ENCODE assay signal across 17 cellular contexts in genomic region chr3:113896930-113897329, GRCh38. TPM values are rescaled to one million over a fixed set of nuclear protein-coding genes. Genes with fewer than 3 reads are reported as not detected.
DNase-seq lines count a peak whose midpoint lies in the region; ATAC-seq, FAIRE-seq and TF ChIP-seq lines count a peak whose summit lies in the region.
"Had no signal": no experiment of that assay in that cellular context is flagged by ENCODE, and none has a peak within 500 bp of the region (broad histone marks: within the 10 kb centered on the region; RNA-seq: fewer than 3 reads in every experiment).

No MANE protein-coding gene starts in this region.

- no peak overlapping the region for H3K27ac Mint-ChIP-seq in natural killer cell treated with Interleukin-12 subunit alpha and Interleukin-12 subunit beta and Interleukin-15 and Interleukin-18, amount 100 ng/mL, for 72 hours

- H3K4me1 Mint-ChIP-seq in natural killer cell treated with Interleukin-12 subunit alpha and Interleukin-12 subunit beta and Interleukin-15 and Interleukin-18, amount 100 ng/mL, for 72 hours (ENCODE audit: low read depth in 2 of 2) = no peaks in the 10 kb centered on the region

- H3K9me3 ChIP-seq in HCT116 (ENCODE audit: control insufficient read depth in 1 of 2, insufficient read depth in 1 of 2, low read depth in 1 of 2, low read length in 2 of 2) (no peaks in the 10 kb centered on the region), SU-DHL-6 (ENCODE audit: insufficient read depth, low read length) (no peaks in the 10 kb centered on the region), small intestine (ENCODE audit: control insufficient read depth, low read depth) (no peaks in the 10 kb centered on the region)
- H3K9me3 ChIP-seq: ascending aorta, heart right ventricle, MG63 had no signal

- no peaks in the 10 kb centered on the region for H3K9me3 Mint-ChIP-seq in natural killer cell treated with Interleukin-12 subunit alpha and Interleukin-12 subunit beta and Interleukin-15 and Interleukin-18, amount 100 ng/mL, for 72 hours
- H3K9me3 Mint-ChIP-seq: naive thymus-derived CD8-positive, alpha-beta T cell; WTC11 had no signal

- RAD21 ChIA-PET in HCT116 (lab: Charles Lee; ENCODE audit: low non-redundant PET in 1 of 2, low total read pairs in 2 of 2, uncharacterized antibody in 2 of 2, unreplicated experiment in 2 of 2) = no interaction called here

- H3K9me2 ChIP-seq in HCT116 (ENCODE audit: insufficient read depth) (no peaks in the 10 kb centered on the region), SU-DHL-6 (replicated peaks; ENCODE audit: insufficient read depth, low read length) (no peaks in the 10 kb centered on the region)

- H3K4me3 Mint-ChIP-seq in natural killer cell treated with Interleukin-12 subunit alpha and Interleukin-12 subunit beta and Interleukin-15 and Interleukin-18, amount 100 ng/mL, for 72 hours = no peak overlapping the region

- no TSS peak for BruUV-seq in HCT116 (replicated peaks; lab: Mats Ljungman, UMichigan)

- H3F3A ChIP-seq in SU-DHL-6 (ENCODE audit: insufficient read depth) = no peaks in the 10 kb centered on the region

- H3K4me1 ChIP-seq in HCT116 (ENCODE audit: control insufficient read depth in 1 of 2, insufficient read depth in 2 of 2, low read length in 2 of 2) = peaks cover 0 to 10% of the 10 kb centered on the region in 2 experiments; a peak in 2 of 4 replicates
- no peaks in the 10 kb centered on the region for H3K4me1 ChIP-seq in small intestine (ENCODE audit: control insufficient read depth in 2 of 2, insufficient read depth in 1 of 2, low read depth in 1 of 2, low read length in 1 of 2)
- H3K4me1 ChIP-seq: ascending aorta had no signal

- no peaks in the 10 kb centered on the region for H4K20me1 ChIP-seq in HCT116 (ENCODE audit: insufficient read depth)
- H4K20me1 ChIP-seq in SU-DHL-6 (ENCODE audit: low read depth, low read length) = no peaks in the 10 kb centered on the region

- WGBS in small intestine, 3 donors = 19 to 61% (median 22%) methylated on average over 3 of the region's 3 CpGs

- H3K27ac ChIP-seq in HCT116 (ENCODE audit: low read depth, low read length) (no peak overlapping the region), SU-DHL-6 (ENCODE audit: low read depth, low read length) (no peak overlapping the region), small intestine (ENCODE audit: low read depth in 1 of 2, low read length in 1 of 2) (no peak overlapping the region)
- H3K27ac ChIP-seq: ascending aorta, C4-2B, heart right ventricle had no signal

- peak overlapping the region; percentile 4 for H2AFZ ChIP-seq in HCT116 (ENCODE audit: low read depth, low read length, poor library complexity, severe bottlenecking)
- H2AFZ ChIP-seq in SU-DHL-6 (ENCODE audit: low read depth, low read length, severe bottlenecking) = peak overlapping the region; percentile 12

- H3K4me3 ChIP-seq in HCT116 (replicated peaks in 1 of 2; ENCODE audit: low read depth in 1 of 2, low read length in 2 of 2) (no peak overlapping the region; a peak in 1 of 4 replicates), SU-DHL-6 (ENCODE audit: insufficient read depth, low read length, poor library complexity, severe bottlenecking) (no peak overlapping the region), small intestine (ENCODE audit: low read depth in 1 of 2, low read length in 2 of 2) (no peak overlapping the region)
- H3K4me3 ChIP-seq: MG63 had no signal

- H3K79me2 ChIP-seq in HCT116 (ENCODE audit: insufficient read depth, low read length) (no peaks in the 10 kb centered on the region), SU-DHL-6 (ENCODE audit: insufficient read depth, low read length) (no peaks in the 10 kb centered on the region)

- H3K36me3 Mint-ChIP-seq in natural killer cell treated with Interleukin-12 subunit alpha and Interleukin-12 subunit beta and Interleukin-15 and Interleukin-18, amount 100 ng/mL, for 72 hours = no peaks in the 10 kb centered on the region
- H3K36me3 Mint-ChIP-seq: naive thymus-derived CD8-positive, alpha-beta T cell; WTC11 had no signal

- TF ChIP-seq CTCF in HCT116 (IDR thresholded peaks at IDR 0.05 in 2 of 3, conservative IDR thresholded peaks at IDR 0.05 in 1 of 3; ENCODE audit: borderline replicate concordance in 1 of 3, insufficient read depth in 1 of 3, low read depth in 2 of 3, low read length in 2 of 3) (no peak), SU-DHL-6 (IDR thresholded peaks at IDR 0.05; ENCODE audit: insufficient read depth, low read length, poor library complexity, severe bottlenecking) (no peak)

- no peak for TF ChIP-seq RAD21 in HCT116 (IDR thresholded peaks at IDR 0.05; ENCODE audit: low read depth)

- H3K9ac ChIP-seq in HCT116 (ENCODE audit: low read length) = no peak overlapping the region
- no peak overlapping the region for H3K9ac ChIP-seq in SU-DHL-6 (ENCODE audit: low read length)

- no peak for TF ChIP-seq POLR2A in HCT116 (IDR thresholded peaks at IDR 0.05; ENCODE audit: borderline replicate concordance, extremely low read depth, insufficient read depth, insufficient read length)

- H3K4me2 ChIP-seq in HCT116 (ENCODE audit: low read length) (peak overlapping the region; percentile 68), SU-DHL-6 (ENCODE audit: low read depth, low read length, poor library complexity, severe bottlenecking) (no peak overlapping the region)

- DNase-seq in HCT116 (ENCODE audit: low read depth, low spot score) (no peak), left colon (no peak), small intestine (peak; percentile 52), HEK293T (ENCODE audit: extremely low spot score) (no peak), NCI-H2171 (lab: John Stamatoyannopoulos, UW) (no peak)
- DNase-seq in natural killer cell treated with Interleukin-12 subunit alpha and Interleukin-12 subunit beta and Interleukin-15 and Interleukin-18, amount 100 ng/mL, for 72 hours (ENCODE audit: low spot score) = no peak
- DNase-seq: activated gamma-delta T cell, heart right ventricle, MG63, NCI-H1930, NCI-H524 treated with DMSO at 0.1 percent for 48 hours had no signal

- FAIRE-seq in small intestine (lab: Jason Lieb, UNC) = no peak

- no peak for ATAC-seq in HCT116
- peak; percentile 33 for ATAC-seq in left colon
- no peak for ATAC-seq in natural killer cell treated with Interleukin-12 subunit alpha and Interleukin-12 subunit beta and Interleukin-15 and Interleukin-18, amount 100 ng/mL, for 72 hours
- no peak for ATAC-seq in GM19455 (IDR thresholded peaks at IDR 0.05; ENCODE audit: unreplicated experiment)
- ATAC-seq: heart right ventricle had no signal

- H3K36me3 ChIP-seq in HCT116 (ENCODE audit: control insufficient read depth in 1 of 2, insufficient read depth in 2 of 2, low read length in 2 of 2) (no peaks in the 10 kb centered on the region), SU-DHL-6 (ENCODE audit: low read length) (no peaks in the 10 kb centered on the region), small intestine (ENCODE audit: control insufficient read depth in 2 of 2, insufficient read depth in 2 of 2, low read length in 2 of 2) (no peaks in the 10 kb centered on the region)
- H3K36me3 ChIP-seq: ascending aorta, heart right ventricle, MG63 had no signal

- peaks cover 4 to 10% of the 10 kb centered on the region in 2 donors for H3K27me3 Mint-ChIP-seq in natural killer cell treated with Interleukin-12 subunit alpha and Interleukin-12 subunit beta and Interleukin-15 and Interleukin-18, amount 100 ng/mL, for 72 hours

- CTCF ChIA-PET in HCT116 (lab: Charles Lee) = interaction anchor here (1.2 to 1.7 kb wide), 2 partner anchors 16 to 160 kb away, joined by 4 to 6 read pairs; no protein-coding TSS in a partner anchor
- CTCF ChIA-PET in HEK293T (lab: Yijun Ruan, JAX) = interaction anchor here (0.6 kb wide), 1 partner anchor 27 kb away, joined by 3 read pairs; no protein-coding TSS in a partner anchor

- POLR2A ChIA-PET in HCT116 (lab: Charles Lee) (no interaction called here), HEK293T (lab: Yijun Ruan, JAX) (no interaction called here)

- intact Hi-C loops in HCT116 (cut with micrococcal nuclease) = loop anchor here (1.0 kb wide), 1 partner anchor 160 kb away; no protein-coding TSS in a partner anchor
- intact Hi-C loops in left colon (cut with DNase I, micrococcal nuclease) = no loop called here

- H3K27me3 ChIP-seq in HCT116 (ENCODE audit: insufficient read depth, low read length) (no peaks in the 10 kb centered on the region), SU-DHL-6 (ENCODE audit: low read length) (no peaks in the 10 kb centered on the region), small intestine (ENCODE audit: control insufficient read depth in 2 of 2, insufficient read depth in 2 of 2, low read length in 2 of 2) (no peaks in the 10 kb centered on the region)
- H3K27me3 ChIP-seq: ascending aorta, heart right ventricle, MG63 had no signal

TF ChIP-seq in HCT116, 20 proteins besides CTCF, POLR2A, EP300 and RAD21 (continues in another document):
- no peak for TF ChIP-seq SIN3A (IDR thresholded peaks at IDR 0.05; ENCODE audit: low read depth)
- no peak for TF ChIP-seq EGR1 (IDR thresholded peaks at IDR 0.05; ENCODE audit: low read depth)
- no peak for TF ChIP-seq TCF7L2 (IDR thresholded peaks at IDR 0.05; ENCODE audit: borderline replicate concordance, extremely low read depth, insufficient read depth, insufficient read length)
- TF ChIP-seq ELF1 (IDR thresholded peaks at IDR 0.05; ENCODE audit: borderline replicate concordance, low read depth) = no peak
- no peak for TF ChIP-seq SRF (IDR thresholded peaks at IDR 0.05; ENCODE audit: low read depth)
- TF ChIP-seq ZNF274 (IDR thresholded peaks at IDR 0.05; ENCODE audit: low read depth, low read length) = no peak

TF ChIP-seq in HEK293T, 16 proteins besides CTCF, POLR2A, EP300 and RAD21 (continues in another document):
- TF ChIP-seq TARDBP (IDR thresholded peaks at IDR 0.05) = no peak
- no peak for TF ChIP-seq LEF1 (IDR thresholded peaks at IDR 0.05; ENCODE audit: borderline replicate concordance)
- no peak for TF ChIP-seq ARNT (IDR thresholded peaks at IDR 0.05)
- no peak for TF ChIP-seq FOXK2 (IDR thresholded peaks at IDR 0.05)
- TF ChIP-seq CTBP1 (IDR thresholded peaks at IDR 0.05; ENCODE audit: borderline replicate concordance) = no peak
- no peak for TF ChIP-seq HDGF (IDR thresholded peaks at IDR 0.05; ENCODE audit: borderline replicate concordance)
- no peak for TF ChIP-seq L3MBTL2 (conservative IDR thresholded peaks at IDR 0.05)
- TF ChIP-seq SP1 (IDR thresholded peaks at IDR 0.05) = no peak
- TF ChIP-seq NFRKB (IDR thresholded peaks at IDR 0.05) = no peak
- no peak for TF ChIP-seq SUZ12 (IDR thresholded peaks at IDR 0.05)
- no peak for TF ChIP-seq FOXM1 (IDR thresholded peaks at IDR 0.05; ENCODE audit: borderline replicate concordance)

RNA-seq across cellular contexts. Expression of gene ZDHHC23, which starts 50.9 kb away (rescaled TPM):
- total RNA-seq in HCT116 (2021; ENCODE audit: unreplicated experiment) (22.8 TPM), left colon (10 to 100 TPM; 47.7 to 48.3 TPM)
- 4.2 and 5.9 TPM in 2 replicates for polyA plus RNA-seq in HCT116 (2012)
- polyA plus RNA-seq in small intestine = 1 to 10 TPM; 3.8 to 7.6 (median 4.4) TPM
- total RNA-seq in natural killer cell treated with Interleukin-12 subunit alpha and Interleukin-12 subunit beta and Interleukin-15 and Interleukin-18, amount 100 ng/mL, for 72 hours = under 1 TPM; 0.52 to 0.70 TPM

RNA-seq across cellular contexts. Expression of gene GRAMD1C, which starts 58.3 kb away (rescaled TPM):
- total RNA-seq in HCT116 (2021; ENCODE audit: unreplicated experiment) (7.9 TPM), left colon (10 to 100 TPM in 1 of 2 donors, 1 to 10 TPM in 1; 8.2 to 16.1 TPM)
- 1.1 and 3.6 TPM in 2 replicates for polyA plus RNA-seq in HCT116 (2012)
- 10 to 100 TPM in 2 of 3 donors, 1 to 10 TPM in 1; 5.5 to 25.9 (median 19.7) TPM for polyA plus RNA-seq in small intestine
- total RNA-seq in natural killer cell treated with Interleukin-12 subunit alpha and Interleukin-12 subunit beta and Interleukin-15 and Interleukin-18, amount 100 ng/mL, for 72 hours = 1 to 10 TPM in 1 of 2 donors, under 1 TPM in 1; 0.26 to 2.3 TPM

Comparison
In these comparisons a context has a peak if more than half of its experiments do, and no peak if none do; other contexts are left out.
1. RNA of gene ZDHHC23, which starts 50.9 kb away (total RNA-seq): 47.7 to 48.3 TPM in left colon and 22.8 TPM in HCT116 (single experiment); 0.52 to 0.70 TPM in natural killer cell treated with Interleukin-12 subunit alpha and Interleukin-12 subunit beta and Interleukin-15 and Interleukin-18, amount 100 ng/mL, for 72 hours; every median in the first group is over 10 times any median in the second.